In the genomic region with DNA sequence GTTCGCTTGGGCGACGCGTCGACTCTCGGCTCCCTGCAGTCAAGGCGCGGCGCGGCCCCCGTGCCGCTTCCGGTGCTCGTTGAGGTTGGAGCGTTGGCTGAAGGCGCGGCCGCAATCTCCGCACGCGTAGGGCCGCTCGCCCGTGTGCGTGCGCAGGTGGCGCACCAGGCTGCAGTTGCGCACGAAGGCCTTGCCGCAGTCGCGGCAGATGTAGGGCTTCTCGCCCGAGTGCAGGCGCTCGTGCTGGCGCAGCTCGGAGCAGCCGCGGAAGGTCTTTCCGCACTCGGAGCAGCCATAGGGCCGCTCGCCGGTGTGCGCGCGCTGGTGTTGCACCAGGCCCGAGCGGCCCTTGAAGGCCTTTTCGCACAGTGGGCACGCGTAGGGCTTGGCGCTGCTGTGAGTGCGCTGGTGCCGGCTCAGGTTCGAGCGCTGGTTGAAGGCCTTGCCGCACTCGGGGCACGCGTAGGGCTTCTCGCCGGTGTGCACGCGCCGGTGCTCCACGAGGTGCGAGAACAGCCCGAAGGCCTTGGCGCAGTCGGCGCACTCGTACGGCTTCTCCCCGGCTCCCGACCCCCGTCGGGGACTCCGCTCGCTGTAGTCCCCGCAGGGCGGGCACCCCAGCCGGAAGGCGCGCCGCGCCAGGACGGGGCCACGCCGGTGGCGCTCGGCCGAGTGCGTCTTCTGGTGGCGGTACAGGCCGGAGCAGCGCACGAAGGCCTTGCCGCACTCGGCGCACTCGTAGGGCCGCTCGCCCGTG, we compare ENCODE assay signal across 24 cellular contexts. TPM values are rescaled to one million over a fixed set of nuclear protein-coding genes. Genes with fewer than 3 reads are reported as not detected.
"Had no signal": no experiment of that assay in that cellular context is flagged by ENCODE, and none has a peak within 500 bp of the region (broad histone marks: within the 10 kb centered on the region; RNA-seq: fewer than 3 reads in every experiment).

No MANE protein-coding gene starts in this region.

- H3K4me3 ChIP-seq: coronary artery, left lung, lung had no signal

- H3K36me3 ChIP-seq: left lung, neutrophil had no signal

- H3K4me3 Mint-ChIP-seq: endodermal cell; nephron progenitor cell; stimulated activated effector memory CD8-positive, alpha-beta T cell treated with anti-CD3 and anti-CD28 coated beads, Interleukin-12 subunit alpha, Interleukin-12 subunit beta, amount 100 ng/mL, for 72 hours; stimulated activated naive CD8-positive, alpha-beta T cell treated with anti-CD3 and anti-CD28 coated beads, Interleukin-15, Interleukin-2, amounts not matched to agents 100 ng/mL and 50 ng/mL, for 24 hours had no signal

- DNase-seq: caudate nucleus; effector CD4-positive, alpha-beta T cell; endodermal cell; foreskin melanocyte; islet precursor cell; mesenchymal stem cell; midbrain; nephron progenitor cell; stimulated activated CD4-positive, alpha-beta T cell treated with anti-CD3 and anti-CD28 coated beads, Interleukin-4, amount 100 ng/mL, for 1 hour; stimulated activated CD8-positive, alpha-beta memory T cell treated with anti-CD3 and anti-CD28 coated beads, Interleukin-4, amount 100 ng/mL, for 48 hours; substantia nigra; trophoblast cell had no signal

- H3K27ac ChIP-seq: coronary artery, left lung, neutrophil had no signal

- H3K27me3 Mint-ChIP-seq: stimulated activated naive CD8-positive, alpha-beta T cell treated with anti-CD3 and anti-CD28 coated beads, Interleukin-15, Interleukin-2, amounts not matched to agents 100 ng/mL and 50 ng/mL, for 24 hours had no signal

- ATAC-seq: left lung; stimulated activated effector memory CD8-positive, alpha-beta T cell treated with anti-CD3 and anti-CD28 coated beads, Interleukin-12 subunit alpha, Interleukin-12 subunit beta, amount 100 ng/mL, for 72 hours had no signal

- H3K9me3 Mint-ChIP-seq: endodermal cell; nephron progenitor cell; stimulated activated effector memory CD8-positive, alpha-beta T cell treated with anti-CD3 and anti-CD28 coated beads, Interleukin-12 subunit alpha, Interleukin-12 subunit beta, amount 100 ng/mL, for 72 hours; stimulated activated naive CD8-positive, alpha-beta T cell treated with anti-CD3 and anti-CD28 coated beads, Interleukin-15, Interleukin-2, amounts not matched to agents 100 ng/mL and 50 ng/mL, for 24 hours had no signal

- H3K27ac Mint-ChIP-seq: endodermal cell; nephron progenitor cell; stimulated activated effector memory CD8-positive, alpha-beta T cell treated with anti-CD3 and anti-CD28 coated beads, Interleukin-12 subunit alpha, Interleukin-12 subunit beta, amount 100 ng/mL, for 72 hours; stimulated activated naive CD8-positive, alpha-beta T cell treated with anti-CD3 and anti-CD28 coated beads, Interleukin-15, Interleukin-2, amounts not matched to agents 100 ng/mL and 50 ng/mL, for 24 hours had no signal

- H3K27me3 ChIP-seq: left lung, neutrophil had no signal

- H3K4me1 Mint-ChIP-seq: endodermal cell had no signal

- H3K9me3 ChIP-seq: left lung, neutrophil had no signal

RNA-seq across cellular contexts. Expression of a gene that starts 27.6 kb away (rescaled TPM):
- total RNA-seq: chondrocyte, dermis microvascular lymphatic vessel endothelial cell, osteocyte, pulmonary artery endothelial cell, urinary bladder had no signal
- polyA plus RNA-seq: thymus had no signal
